ENCODE assay signal across 11 cellular contexts in the genomic region with DNA sequence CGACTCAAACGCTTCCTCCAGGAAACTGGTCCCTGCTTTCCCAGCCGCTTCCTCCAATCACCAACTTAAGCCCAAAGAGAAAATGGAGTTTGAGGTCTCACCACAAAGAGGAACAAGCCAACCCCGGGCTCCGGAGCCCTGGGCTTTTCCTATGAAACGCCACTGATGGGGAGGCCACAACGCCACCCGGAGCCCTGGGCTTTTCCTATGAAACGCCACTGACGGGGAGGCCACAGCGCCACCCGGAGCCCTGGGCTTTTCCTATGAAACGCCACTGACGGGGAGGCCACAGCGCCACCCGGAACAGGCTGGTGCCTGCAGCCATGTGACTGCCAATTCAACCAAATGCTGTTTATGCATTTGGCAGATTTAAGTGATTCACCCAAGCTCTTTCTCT. TPM values are rescaled to one million over a fixed set of nuclear protein-coding genes. Genes with fewer than 3 reads are reported as not detected.
DNase-seq lines count a peak whose midpoint lies in the region; ATAC-seq and TF ChIP-seq lines count a peak whose summit lies in the region.
"Had no signal": no experiment of that assay in that cellular context is flagged by ENCODE, and none has a peak within 500 bp of the region (broad histone marks: within the 10 kb centered on the region; RNA-seq: fewer than 3 reads in every experiment).

No MANE protein-coding gene starts in this region.

- TF ChIP-seq CTCF in OCI-LY3 (IDR thresholded peaks at IDR 0.05; ENCODE audit: low read depth, low read length) (peak; percentile 44), dorsolateral prefrontal cortex (IDR thresholded peaks at IDR 0.05 in 54 of 56, conservative IDR thresholded peaks at IDR 0.05 in 2 of 56; ENCODE audit: low read depth in 1 of 56, partially characterized antibody in 56 of 56) (peak in 31 of 56 donors; percentile 9 to 44 (median 21))

- H3K36me3 Mint-ChIP-seq in activated CD4-positive, alpha-beta memory T cell treated with anti-CD3 and anti-CD28 coated beads for 36 hours: no peaks in the 10 kb centered on the region
- no peaks in the 10 kb centered on the region for H3K36me3 Mint-ChIP-seq in activated CD4-positive, alpha-beta memory T cell treated with anti-CD3 and anti-CD28 coated beads, Interleukin-2, amount 10 ng/mL, durations not matched to agents 7 days and 5 days (ENCODE audit: low read depth)

- H3K4me3 Mint-ChIP-seq in activated CD4-positive, alpha-beta memory T cell treated with anti-CD3 and anti-CD28 coated beads for 36 hours: no peak overlapping the region
- H3K4me3 Mint-ChIP-seq in activated CD4-positive, alpha-beta memory T cell treated with anti-CD3 and anti-CD28 coated beads, Interleukin-2, amount 10 ng/mL, durations not matched to agents 7 days and 5 days: no peak overlapping the region

- H3K79me2 ChIP-seq in OCI-LY3 (ENCODE audit: low read length): no peaks in the 10 kb centered on the region

- no peak overlapping the region for H3K27ac Mint-ChIP-seq in activated CD4-positive, alpha-beta memory T cell treated with anti-CD3 and anti-CD28 coated beads for 36 hours
- no peak overlapping the region for H3K27ac Mint-ChIP-seq in activated CD4-positive, alpha-beta memory T cell treated with anti-CD3 and anti-CD28 coated beads, Interleukin-2, amount 10 ng/mL, durations not matched to agents 7 days and 5 days

- peak overlapping the region; percentile 61 for H3K4me2 ChIP-seq in OCI-LY3 (ENCODE audit: low read length)

- DNase-seq in activated CD4-positive, alpha-beta memory T cell treated with anti-CD3 and anti-CD28 coated beads for 36 hours: peak; percentile 24
- DNase-seq in activated CD4-positive, alpha-beta memory T cell treated with anti-CD3 and anti-CD28 coated beads, Interleukin-2, amount 10 ng/mL, durations not matched to agents 7 days and 5 days: no peak
- peak in 5 of 10 donors; percentile 43 to 71 (median 61) for DNase-seq in dorsolateral prefrontal cortex
- peak; percentile 43 for DNase-seq in stimulated activated CD8-positive, alpha-beta memory T cell treated with anti-CD3 and anti-CD28 coated beads, Interleukin-4, amount 100 ng/mL, for 48 hours
- no peak for DNase-seq in NCI-H2107 (lab: John Stamatoyannopoulos, UW)
- DNase-seq in effector CD4-positive, alpha-beta T cell: no peak
- DNase-seq: activated CD8-positive, alpha-beta memory T cell treated with anti-CD3 and anti-CD28 coated beads, Interleukin-2, amount 50 U/mL, for 4 hours; cortex of kidney had no signal

- H3K27ac ChIP-seq in OCI-LY3 (ENCODE audit: low read length): no peak overlapping the region
- H3K27ac ChIP-seq in dorsolateral prefrontal cortex: peak overlapping the region in 13 of 59 donors; percentile 12 to 55 (median 29)
- H3K27ac ChIP-seq: pancreas had no signal

- intact Hi-C loops in activated CD4-positive, alpha-beta memory T cell treated with anti-CD3 and anti-CD28 coated beads for 36 hours (cut with micrococcal nuclease): loop anchor here (5.0 kb wide), 1 partner anchor 215 kb away; no protein-coding TSS in a partner anchor
- intact Hi-C loops in dorsolateral prefrontal cortex (cut with DNase I): no loop called here

- H3K4me3 ChIP-seq in OCI-LY3 (ENCODE audit: low read length): peak overlapping the region; percentile 54
- H3K4me3 ChIP-seq in dorsolateral prefrontal cortex: no peak overlapping the region
- H3K4me3 ChIP-seq: pancreas had no signal

- no peaks in the 10 kb centered on the region for H4K20me1 ChIP-seq in OCI-LY3 (ENCODE audit: insufficient read depth, low read length)

- no peak overlapping the region for H3K9ac ChIP-seq in OCI-LY3 (ENCODE audit: low read length)

- CTCF ChIA-PET in activated CD4-positive, alpha-beta memory T cell treated with anti-CD3 and anti-CD28 coated beads for 36 hours (lab: Charles Lee): no interaction called here
- CTCF ChIA-PET in activated CD4-positive, alpha-beta memory T cell treated with anti-CD3 and anti-CD28 coated beads, Interleukin-2, amount 10 ng/mL, durations not matched to agents 7 days and 5 days (lab: Charles Lee): no interaction called here

- POLR2A ChIA-PET in activated CD4-positive, alpha-beta memory T cell treated with anti-CD3 and anti-CD28 coated beads for 36 hours (lab: Charles Lee): no interaction called here
- POLR2A ChIA-PET in activated CD4-positive, alpha-beta memory T cell treated with anti-CD3 and anti-CD28 coated beads, Interleukin-2, amount 10 ng/mL, durations not matched to agents 7 days and 5 days (lab: Charles Lee): no interaction called here

- no peak for ATAC-seq in GM19023 (IDR thresholded peaks at IDR 0.05; ENCODE audit: unreplicated experiment)

- H2AFZ ChIP-seq in OCI-LY3 (ENCODE audit: low read depth, low read length): peak overlapping the region; percentile 81

- no peaks in the 10 kb centered on the region for H3K36me3 ChIP-seq in OCI-LY3 (replicated peaks; ENCODE audit: low read depth, low read length)
- H3K36me3 ChIP-seq: pancreas had no signal

- no peaks in the 10 kb centered on the region for H3K9me3 ChIP-seq in OCI-LY3 (ENCODE audit: insufficient read depth, low read length)
- H3K9me3 ChIP-seq: pancreas had no signal

- H3K9me3 Mint-ChIP-seq in activated CD4-positive, alpha-beta memory T cell treated with anti-CD3 and anti-CD28 coated beads for 36 hours: no peaks in the 10 kb centered on the region
- H3K9me3 Mint-ChIP-seq in activated CD4-positive, alpha-beta memory T cell treated with anti-CD3 and anti-CD28 coated beads, Interleukin-2, amount 10 ng/mL, durations not matched to agents 7 days and 5 days: no peaks in the 10 kb centered on the region

- H3K4me1 Mint-ChIP-seq in activated CD4-positive, alpha-beta memory T cell treated with anti-CD3 and anti-CD28 coated beads for 36 hours (ENCODE audit: low read depth): peaks cover 18% of the 10 kb centered on the region
- H3K4me1 Mint-ChIP-seq in activated CD4-positive, alpha-beta memory T cell treated with anti-CD3 and anti-CD28 coated beads, Interleukin-2, amount 10 ng/mL, durations not matched to agents 7 days and 5 days: peaks cover 29% of the 10 kb centered on the region

- H3K27me3 Mint-ChIP-seq in activated CD4-positive, alpha-beta memory T cell treated with anti-CD3 and anti-CD28 coated beads for 36 hours: no peaks in the 10 kb centered on the region
- H3K27me3 Mint-ChIP-seq in activated CD4-positive, alpha-beta memory T cell treated with anti-CD3 and anti-CD28 coated beads, Interleukin-2, amount 10 ng/mL, durations not matched to agents 7 days and 5 days: no peaks in the 10 kb centered on the region

- H3K27me3 ChIP-seq in OCI-LY3 (ENCODE audit: low read depth, low read length) (no peaks in the 10 kb centered on the region), dorsolateral prefrontal cortex (no peaks in the 10 kb centered on the region)
- H3K27me3 ChIP-seq: pancreas had no signal

- H3K4me1 ChIP-seq in OCI-LY3 (ENCODE audit: low read length): peaks cover 13% of the 10 kb centered on the region
- H3K4me1 ChIP-seq: pancreas had no signal

RNA-seq across cellular contexts. Expression of a gene that starts 45.8 kb away (rescaled TPM):
- total RNA-seq in activated CD4-positive, alpha-beta memory T cell treated with anti-CD3 and anti-CD28 coated beads for 36 hours: 1 to 10 TPM; 7.0 to 7.2 TPM
- 1 to 10 TPM; 5.4 to 6.7 TPM for total RNA-seq in activated CD4-positive, alpha-beta memory T cell treated with anti-CD3 and anti-CD28 coated beads, Interleukin-2, amount 10 ng/mL, durations not matched to agents 7 days and 5 days
- total RNA-seq in dorsolateral prefrontal cortex: 10 to 100 TPM; 39.1 to 85.2 (median 53.3) TPM

Comparison
In these comparisons a context has a peak if more than half of its experiments do, and no peak if none do; other contexts are left out.
1. DNase-seq: peak in activated CD4-positive, alpha-beta memory T cell treated with anti-CD3 and anti-CD28 coated beads for 36 hours (single experiment) and stimulated activated CD8-positive, alpha-beta memory T cell treated with anti-CD3 and anti-CD28 coated beads, Interleukin-4, amount 100 ng/mL, for 48 hours (single experiment); none in activated CD4-positive, alpha-beta memory T cell treated with anti-CD3 and anti-CD28 coated beads, Interleukin-2, amount 10 ng/mL, durations not matched to agents 7 days and 5 days (single experiment), NCI-H2107 (single experiment) and effector CD4-positive, alpha-beta T cell (single experiment).
2. RNA of a gene that starts 45.8 kb away (total RNA-seq): 39.1 to 85.2 TPM in dorsolateral prefrontal cortex; 7.0 to 7.2 TPM in activated CD4-positive, alpha-beta memory T cell treated with anti-CD3 and anti-CD28 coated beads for 36 hours and 5.4 to 6.7 TPM in activated CD4-positive, alpha-beta memory T cell treated with anti-CD3 and anti-CD28 coated beads, Interleukin-2, amount 10 ng/mL, durations not matched to agents 7 days and 5 days; every median in the first group is over 4 times any median in the second.